Comparison of ENCODE assay signal across 21 cellular contexts in genomic region chr17:83178533-83179201, GRCh38.
DNase-seq lines count a peak whose midpoint lies in the region; ATAC-seq, FAIRE-seq and TF ChIP-seq lines count a peak whose summit lies in the region.
"Had no signal": no experiment of that assay in that cellular context is flagged by ENCODE, and none has a peak within 500 bp of the region (broad histone marks: within the 10 kb centered on the region; RNA-seq: fewer than 3 reads in every experiment).

No MANE protein-coding gene starts in this region.

- POLR2A ChIA-PET in activated CD4-positive, alpha-beta memory T cell treated with anti-CD3 and anti-CD28 coated beads, Interleukin-2, amount 10 ng/mL, durations not matched to agents 7 days and 5 days (lab: Charles Lee): no interaction called here
- POLR2A ChIA-PET in activated CD4-positive, alpha-beta memory T cell treated with anti-CD3 and anti-CD28 coated beads for 36 hours (lab: Charles Lee): no interaction called here
- POLR2A ChIA-PET in PC-9 (lab: Charles Lee; ENCODE audit: unreplicated experiment): no interaction called here

- BruUV-seq in PC-9 (replicated peaks; lab: Mats Ljungman, UMichigan): no TSS peak

- H3K27me3 Mint-ChIP-seq in activated CD4-positive, alpha-beta memory T cell treated with anti-CD3 and anti-CD28 coated beads, Interleukin-2, amount 10 ng/mL, durations not matched to agents 7 days and 5 days: peaks cover 5% of the 10 kb centered on the region
- no peaks in the 10 kb centered on the region for H3K27me3 Mint-ChIP-seq in activated CD4-positive, alpha-beta memory T cell treated with anti-CD3 and anti-CD28 coated beads for 36 hours
- H3K27me3 Mint-ChIP-seq: activated T-helper 17 cell treated with anti-CD3 and anti-CD28 coated beads, Interleukin-2, amount 50 U/mL, for 72 hours had no signal

- TF ChIP-seq POLR2A in sigmoid colon (IDR thresholded peaks at IDR 0.05) (no peak), GM12891 (IDR thresholded peaks at IDR 0.05; ENCODE audit: low read depth, low read length) (no peak)

- no peaks in the 10 kb centered on the region for H3K79me2 ChIP-seq in PC-9 (ENCODE audit: low read depth)

- H4K20me1 ChIP-seq in PC-9 (ENCODE audit: insufficient read depth): no peaks in the 10 kb centered on the region

- H3K27ac ChIP-seq in left lung (no peak overlapping the region), sigmoid colon (peak overlapping the region in 1 of 4 donors; percentile 36), PC-9 (no peak overlapping the region)
- H3K27ac ChIP-seq: epithelial cell of prostate, SJSA1 had no signal

- TF ChIP-seq CTCF in left lung (IDR thresholded peaks at IDR 0.05) (no peak), sigmoid colon (IDR thresholded peaks at IDR 0.05) (no peak), PC-9 (conservative IDR thresholded peaks at IDR 0.05) (no peak)

- no peaks in the 10 kb centered on the region for H3K4me1 Mint-ChIP-seq in activated CD4-positive, alpha-beta memory T cell treated with anti-CD3 and anti-CD28 coated beads, Interleukin-2, amount 10 ng/mL, durations not matched to agents 7 days and 5 days
- no peaks in the 10 kb centered on the region for H3K4me1 Mint-ChIP-seq in activated CD4-positive, alpha-beta memory T cell treated with anti-CD3 and anti-CD28 coated beads for 36 hours (ENCODE audit: low read depth)

- H3K9me2 ChIP-seq in PC-9 (ENCODE audit: insufficient read depth): no peaks in the 10 kb centered on the region

- H3K4me1 ChIP-seq in left lung: peaks cover 0 to 15% of the 10 kb centered on the region in 2 donors
- no peaks in the 10 kb centered on the region for H3K4me1 ChIP-seq in sigmoid colon
- no peaks in the 10 kb centered on the region for H3K4me1 ChIP-seq in PC-9 (replicated peaks; ENCODE audit: insufficient read depth)
- H3K4me1 ChIP-seq: SJSA1 had no signal

- no peak for FAIRE-seq in GM12891 (lab: Jason Lieb, UNC)
- FAIRE-seq: colon had no signal

- no peaks in the 10 kb centered on the region for H3K9me3 ChIP-seq in left lung
- H3K9me3 ChIP-seq in sigmoid colon: no peaks in the 10 kb centered on the region
- no peaks in the 10 kb centered on the region for H3K9me3 ChIP-seq in PC-9 (ENCODE audit: insufficient read depth, low read depth)
- H3K9me3 ChIP-seq: SJSA1 had no signal

- intact Hi-C loops in activated CD4-positive, alpha-beta memory T cell treated with anti-CD3 and anti-CD28 coated beads for 36 hours (cut with micrococcal nuclease): no loop called here
- intact Hi-C loops in left lung (cut with DNase I): no loop called here
- intact Hi-C loops in sigmoid colon (cut with DNase I): no loop called here
- intact Hi-C loops in PC-9 (cut with micrococcal nuclease; ENCODE audit: unreplicated experiment): no loop called here

- H3K4me3 Mint-ChIP-seq in activated CD4-positive, alpha-beta memory T cell treated with anti-CD3 and anti-CD28 coated beads, Interleukin-2, amount 10 ng/mL, durations not matched to agents 7 days and 5 days: no peak overlapping the region
- no peak overlapping the region for H3K4me3 Mint-ChIP-seq in activated CD4-positive, alpha-beta memory T cell treated with anti-CD3 and anti-CD28 coated beads for 36 hours
- H3K4me3 Mint-ChIP-seq: activated T-helper 17 cell treated with anti-CD3 and anti-CD28 coated beads, Interleukin-2, amount 50 U/mL, for 72 hours; immature natural killer cell had no signal

- no peaks in the 10 kb centered on the region for H3K36me3 Mint-ChIP-seq in activated CD4-positive, alpha-beta memory T cell treated with anti-CD3 and anti-CD28 coated beads, Interleukin-2, amount 10 ng/mL, durations not matched to agents 7 days and 5 days (ENCODE audit: low read depth)
- no peaks in the 10 kb centered on the region for H3K36me3 Mint-ChIP-seq in activated CD4-positive, alpha-beta memory T cell treated with anti-CD3 and anti-CD28 coated beads for 36 hours
- H3K36me3 Mint-ChIP-seq: immature natural killer cell had no signal

- H3K9me3 Mint-ChIP-seq in activated CD4-positive, alpha-beta memory T cell treated with anti-CD3 and anti-CD28 coated beads, Interleukin-2, amount 10 ng/mL, durations not matched to agents 7 days and 5 days: no peaks in the 10 kb centered on the region
- H3K9me3 Mint-ChIP-seq in activated CD4-positive, alpha-beta memory T cell treated with anti-CD3 and anti-CD28 coated beads for 36 hours: no peaks in the 10 kb centered on the region
- H3K9me3 Mint-ChIP-seq: activated T-helper 17 cell treated with anti-CD3 and anti-CD28 coated beads, Interleukin-2, amount 50 U/mL, for 72 hours; immature natural killer cell had no signal

- H3K36me3 ChIP-seq in left lung: no peaks in the 10 kb centered on the region
- no peaks in the 10 kb centered on the region for H3K36me3 ChIP-seq in sigmoid colon
- H3K36me3 ChIP-seq in PC-9 (ENCODE audit: low read depth): no peaks in the 10 kb centered on the region
- H3K36me3 ChIP-seq: SJSA1 had no signal

- H3K27me3 ChIP-seq in left lung (no peaks in the 10 kb centered on the region), sigmoid colon (no peaks in the 10 kb centered on the region), PC-9 (ENCODE audit: insufficient read depth, low read depth) (no peaks in the 10 kb centered on the region)
- H3K27me3 ChIP-seq: SJSA1 had no signal

- H3K4me3 ChIP-seq in left lung: no peak overlapping the region
- no peak overlapping the region for H3K4me3 ChIP-seq in sigmoid colon
- no peak overlapping the region for H3K4me3 ChIP-seq in PC-9
- H3K4me3 ChIP-seq: SJSA1, skin epidermis had no signal

- WGBS in sigmoid colon, 2 donors: 91 to 93% methylated on average over 27 of the region's 27 CpGs

- CTCF ChIA-PET in activated CD4-positive, alpha-beta memory T cell treated with anti-CD3 and anti-CD28 coated beads, Interleukin-2, amount 10 ng/mL, durations not matched to agents 7 days and 5 days (lab: Charles Lee): interaction anchor here (1.2 kb wide), 1 partner anchor 12 kb away, joined by 3 read pairs; no protein-coding TSS in a partner anchor
- CTCF ChIA-PET in activated CD4-positive, alpha-beta memory T cell treated with anti-CD3 and anti-CD28 coated beads for 36 hours (lab: Charles Lee): no interaction called here
- CTCF ChIA-PET in PC-9 (lab: Charles Lee): no interaction called here

- ATAC-seq in left lung: no peak
- no peak for ATAC-seq in HG02938 (IDR thresholded peaks at IDR 0.05; ENCODE audit: unreplicated experiment)
- ATAC-seq: activated T-helper 17 cell treated with anti-CD3 and anti-CD28 coated beads, Interleukin-2, amount 50 U/mL, for 72 hours; stimulated activated naive CD8-positive, alpha-beta T cell treated with anti-CD3 and anti-CD28 coated beads, Interleukin-15, Interleukin-2, amounts not matched to agents 100 U/mL and 50 U/mL, for 24 hours had no signal

- no peak overlapping the region for H2AFZ ChIP-seq in PC-9

- H3F3A ChIP-seq in PC-9 (ENCODE audit: insufficient read depth, low read depth): no peaks in the 10 kb centered on the region

- TF ChIP-seq EP300 in sigmoid colon (IDR thresholded peaks at IDR 0.05): no peak

- H3K4me2 ChIP-seq in PC-9: no peak overlapping the region

- DNase-seq in activated CD4-positive, alpha-beta memory T cell treated with anti-CD3 and anti-CD28 coated beads, Interleukin-2, amount 10 ng/mL, durations not matched to agents 7 days and 5 days: peak; percentile 7
- DNase-seq in activated CD4-positive, alpha-beta memory T cell treated with anti-CD3 and anti-CD28 coated beads for 36 hours: no peak
- DNase-seq in SK-N-DZ (ENCODE audit: low spot score): peak; percentile 43
- peak; percentile 14 to 59 for DNase-seq in left lung
- peak; percentile 60 for DNase-seq in sigmoid colon
- DNase-seq in PC-9: no peak
- DNase-seq in GM12891 (ENCODE audit: insufficient read length, low spot score): no peak
- DNase-seq: activated CD4-positive, alpha-beta T cell treated with anti-CD3 and anti-CD28 coated beads, Interleukin-2, amount 50 U/mL, for 48 hours; COR-L47; immature natural killer cell; mesendoderm; MV-4-11; nucleus accumbens; T1000 had no signal

- H3K27ac Mint-ChIP-seq in activated CD4-positive, alpha-beta memory T cell treated with anti-CD3 and anti-CD28 coated beads, Interleukin-2, amount 10 ng/mL, durations not matched to agents 7 days and 5 days: no peak overlapping the region
- no peak overlapping the region for H3K27ac Mint-ChIP-seq in activated CD4-positive, alpha-beta memory T cell treated with anti-CD3 and anti-CD28 coated beads for 36 hours
- H3K27ac Mint-ChIP-seq: activated T-helper 17 cell treated with anti-CD3 and anti-CD28 coated beads, Interleukin-2, amount 50 U/mL, for 72 hours; immature natural killer cell had no signal

TF ChIP-seq in GM12891, 5 proteins besides CTCF, POLR2A, EP300 and RAD21:
- TF ChIP-seq POU2F2 (IDR thresholded peaks at IDR 0.05; ENCODE audit: low read depth, low read length) (no peak), TAF1 (IDR thresholded peaks at IDR 0.05; ENCODE audit: low read depth, low read length) (no peak), PAX5 (IDR thresholded peaks at IDR 0.05; ENCODE audit: insufficient read depth, low read length, severe bottlenecking) (no peak), POLR2AphosphoS5 (IDR thresholded peaks at IDR 0.05; ENCODE audit: low read depth, low read length) (no peak), SPI1 (IDR thresholded peaks at IDR 0.05; ENCODE audit: low read depth, low read length) (no peak)

Comparison
In these comparisons a context has a peak if more than half of its experiments do, and no peak if none do; other contexts are left out.
1. DNase-seq: peak in activated CD4-positive, alpha-beta memory T cell treated with anti-CD3 and anti-CD28 coated beads, Interleukin-2, amount 10 ng/mL, durations not matched to agents 7 days and 5 days (single experiment), SK-N-DZ (single experiment), left lung (2 of 2) and sigmoid colon (single experiment); none in activated CD4-positive, alpha-beta memory T cell treated with anti-CD3 and anti-CD28 coated beads for 36 hours (single experiment), PC-9 (0 of 2) and GM12891 (single experiment).